In the genomic region with DNA sequence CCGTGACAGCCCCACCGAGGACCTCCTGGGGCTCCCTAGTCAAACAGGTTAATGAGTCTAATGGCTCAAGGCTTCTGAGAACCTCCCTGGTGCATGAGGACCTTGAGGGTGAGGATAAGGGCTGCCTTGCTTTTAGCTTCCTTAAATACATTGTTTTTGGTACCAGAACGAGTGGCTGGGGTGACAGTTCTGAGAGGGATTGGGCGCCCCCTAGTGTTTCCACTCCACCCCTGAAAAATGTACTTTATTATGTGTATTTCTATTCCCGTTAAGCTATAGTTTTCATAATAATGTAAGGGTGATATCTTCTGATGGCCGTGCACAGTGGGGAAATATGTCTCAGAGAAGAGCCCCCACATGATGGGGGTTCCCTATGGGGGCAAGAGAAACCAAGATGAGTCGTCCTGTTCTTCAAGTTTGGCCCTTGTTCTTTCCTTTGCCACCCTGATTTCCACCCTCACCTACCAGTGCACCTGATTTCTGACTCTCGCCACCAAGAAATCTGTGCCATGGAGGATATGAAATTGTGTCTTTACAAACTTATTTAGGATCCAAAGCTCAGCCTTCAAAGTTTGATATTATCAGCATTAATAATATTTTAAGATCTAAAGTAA, we compare ENCODE assay signal across 8 cellular contexts. TPM values are rescaled to one million over a fixed set of nuclear protein-coding genes. Genes with fewer than 3 reads are reported as not detected.
DNase-seq lines count a peak whose midpoint lies in the region; ATAC-seq and TF ChIP-seq lines count a peak whose summit lies in the region.

No MANE protein-coding gene starts in this region.

- no peaks in the 10 kb centered on the region for H3K36me3 ChIP-seq in SK-N-MC (ENCODE audit: insufficient read depth, low read length)

- intact Hi-C loops in head of caudate nucleus (cut with DNase I): loop anchor here (5.0 kb wide), 1 partner anchor 76 kb away; a partner anchor contains a TSS

- ATAC-seq in HG03378 (IDR thresholded peaks at IDR 0.05; ENCODE audit: unreplicated experiment) (no peak), GM21367 (IDR thresholded peaks at IDR 0.05; ENCODE audit: unreplicated experiment) (no peak)

- H3K4me3 ChIP-seq in SK-N-MC: no peak overlapping the region

- peak; percentile 34 for DNase-seq in DMS53 treated with DMSO at 0.1 percent for 48 hours (lab: John Stamatoyannopoulos, UW; ENCODE audit: unreplicated experiment)
- DNase-seq in SK-N-MC (ENCODE audit: low read depth, low spot score): peak; percentile 32
- DNase-seq in activated naive CD4-positive, alpha-beta T cell treated with Interleukin-2 at 50 U/mL for 16 hours: peak; percentile 76
- peak; percentile 31 to 89 (median 71) for DNase-seq in head of caudate nucleus
- peak; percentile 26 for DNase-seq in renal cortical epithelial cell (ENCODE audit: low read depth)

- H3K9ac ChIP-seq in SK-N-MC (ENCODE audit: insufficient read length): no peak overlapping the region

- TF ChIP-seq CTCF in LNCAP (IDR thresholded peaks at IDR 0.05): peak; percentile 86

- H3K27ac ChIP-seq in SK-N-MC: no peak overlapping the region

- no peaks in the 10 kb centered on the region for H3K9me3 ChIP-seq in SK-N-MC (ENCODE audit: low read depth, low read length)

RNA-seq across cellular contexts. Expression of a gene that starts 14.5 kb away (rescaled TPM):
- total RNA-seq in renal cortical epithelial cell: 0.10 TPM in 1 of 2 replicates, not detected in the other

Comparison
In these comparisons a context has a peak if more than half of its experiments do, and no peak if none do; other contexts are left out.
1. DNase-seq: peak in every context shown above with its lines; median percentile 76 in activated naive CD4-positive, alpha-beta T cell treated with Interleukin-2 at 50 U/mL for 16 hours; 71 in head of caudate nucleus; 34 in DMS53 treated with DMSO at 0.1 percent for 48 hours; 32 in SK-N-MC; 26 in renal cortical epithelial cell.